ENCODE assay signal across 26 cellular contexts in the genomic region with DNA sequence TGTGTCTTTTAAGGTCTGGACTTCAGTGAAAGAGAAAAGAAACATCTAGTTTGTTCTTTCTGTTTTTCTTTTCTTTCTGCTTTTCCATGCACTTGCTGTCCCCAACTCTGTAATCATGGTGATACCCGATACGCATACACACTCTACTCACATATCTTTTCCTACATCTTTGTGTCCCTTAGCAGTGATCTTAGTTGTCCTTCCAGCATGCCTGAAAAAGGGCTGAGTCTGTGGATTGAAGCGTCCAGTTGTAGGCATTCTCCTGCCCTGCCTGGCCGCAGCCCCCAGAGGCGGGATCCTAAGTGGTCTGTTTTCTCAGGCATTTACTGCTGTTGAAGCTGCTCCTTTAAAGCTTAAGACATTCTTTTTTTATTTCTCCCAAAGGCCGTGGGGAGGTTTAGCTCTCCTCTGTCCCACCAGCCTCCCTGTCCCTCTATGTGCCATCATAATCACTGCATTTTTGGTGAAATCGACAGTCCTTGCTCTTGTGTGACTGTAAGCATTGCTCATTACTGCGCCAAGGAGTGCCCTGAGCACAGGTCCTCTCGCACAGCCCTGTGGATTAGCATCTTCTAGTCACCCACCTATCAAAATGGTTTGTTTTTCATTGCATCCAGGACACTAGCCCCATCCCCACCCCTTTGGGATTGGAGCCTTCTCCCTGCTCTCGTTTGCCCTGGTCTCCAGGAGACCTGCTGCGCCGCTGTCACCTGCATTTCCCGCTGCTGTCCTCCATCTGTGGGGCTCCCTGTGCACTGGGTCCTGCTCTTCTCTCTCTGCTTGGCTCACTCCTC. TPM values are rescaled to one million over a fixed set of nuclear protein-coding genes. Genes with fewer than 3 reads are reported as not detected.
DNase-seq lines count a peak whose midpoint lies in the region; ATAC-seq, FAIRE-seq and TF ChIP-seq lines count a peak whose summit lies in the region.
"Had no signal": no experiment of that assay in that cellular context is flagged by ENCODE, and none has a peak within 500 bp of the region (broad histone marks: within the 10 kb centered on the region; RNA-seq: fewer than 3 reads in every experiment).

No MANE protein-coding gene starts in this region.

- TF ChIP-seq CTCF in right lobe of liver (IDR thresholded peaks at IDR 0.05) (no peak), HepG2 (CRISPR knock-in tag; IDR thresholded peaks at IDR 0.05) (no peak), neural crest cell (conservative IDR thresholded peaks at IDR 0.05) (no peak)

- 91% methylated on average over 7 of the region's 13 CpGs for WGBS in right lobe of liver (ENCODE audit: insufficient coverage, low coverage, low lambda C conversion rate, missing lambda C conversion rate)
- WGBS in HepG2 (ENCODE audit: low lambda C conversion rate): 97% methylated on average over 13 of the region's 13 CpGs

- H3K27me3 ChIP-seq in right lobe of liver (no peaks in the 10 kb centered on the region), HepG2 (ENCODE audit: control insufficient read depth in 1 of 2, insufficient read depth in 2 of 2, low read length in 2 of 2) (no peaks in the 10 kb centered on the region)
- H3K27me3 ChIP-seq: BE2C, vagina had no signal

- no peak for FAIRE-seq in HepG2 (lab: Jason Lieb, UNC)
- FAIRE-seq: endometrium, GM12892 had no signal

- H3K9me3 Mint-ChIP-seq in neural crest cell: peaks cover 5% of the 10 kb centered on the region

- peaks cover 10% of the 10 kb centered on the region; the same call in 1 of the 2 replicates for H4K20me1 ChIP-seq in HepG2 (ENCODE audit: insufficient read depth, low read length)

- TF ChIP-seq RAD21 in HepG2 (CRISPR knock-in tag; IDR thresholded peaks at IDR 0.05): no peak

- H3K4me1 ChIP-seq in right lobe of liver: no peaks in the 10 kb centered on the region
- peaks cover 57% of the 10 kb centered on the region for H3K4me1 ChIP-seq in HepG2 (ENCODE audit: insufficient read depth, low read length)
- H3K4me1 ChIP-seq: BE2C had no signal

- H3K27me3 Mint-ChIP-seq in neural crest cell (ENCODE audit: low read depth): no peaks in the 10 kb centered on the region

- no peak overlapping the region for H3K4me2 ChIP-seq in HepG2 (ENCODE audit: low read depth, low read length)
- H3K4me2 ChIP-seq: smooth muscle cell had no signal

- no peak overlapping the region for H3K27ac Mint-ChIP-seq in neural crest cell (ENCODE audit: unreplicated experiment)

- peak overlapping the region; percentile 65 for H3K4me3 Mint-ChIP-seq in neural crest cell

- peak in 2 of 3 donors; percentile 15 to 19 for DNase-seq in right lobe of liver
- no peak for DNase-seq in HepG2 (ENCODE audit: low spot score)
- peak; percentile 46 for DNase-seq in ecto neural progenitor cell (ENCODE audit: low spot score)
- DNase-seq in neural crest cell (ENCODE audit: low read depth, low spot score): no peak
- DNase-seq in NCI-H524 (lab: John Stamatoyannopoulos, UW): no peak
- no peak for DNase-seq in activated CD4-positive, alpha-beta T cell treated with anti-CD3 and anti-CD28 coated beads for 1 hour
- no peak for DNase-seq in activated gamma-delta T cell (lab: John Stamatoyannopoulos, UW)
- DNase-seq: activated CD4-positive, alpha-beta T cell treated with anti-CD3 and anti-CD28 coated beads, Interleukin-2, amount 50 U/mL, for 1 hour; BE2C; cortex of kidney; KBM-7; lower lobe of right lung; mucosa of descending colon; NCI-H146; NCI-H524 treated with DMSO at 0.1 percent for 48 hours; SHP77; stimulated activated CD4-positive, alpha-beta T cell treated with anti-CD3 and anti-CD28 coated beads, Interleukin-2, amount 100 ng/mL, for 24 hours; substantia nigra; T-helper 9 cell; WERI-Rb-1 had no signal

- in situ Hi-C loops in HepG2 (cut with HindIII; ENCODE audit: extremely low pct_ligation_motif_present, low pct_unique_long_range_greater_than_20kb): no loop called here

- peaks cover 67% of the 10 kb centered on the region for H3K4me1 Mint-ChIP-seq in neural crest cell

- no peak overlapping the region for H3K27ac ChIP-seq in right lobe of liver
- no peak overlapping the region for H3K27ac ChIP-seq in HepG2 (ENCODE audit: extremely low read length, insufficient read depth, low read length)
- H3K27ac ChIP-seq: lower lobe of right lung, neutrophil, vagina, WERI-Rb-1 had no signal

- CTCF ChIA-PET in HepG2 (lab: Yijun Ruan, JAX; ENCODE audit: low intra/inter-chr PET ratio, low total read pairs): no interaction called here

- BruUV-seq in HepG2 (replicated peaks; lab: Mats Ljungman, UMichigan): no TSS peak

- peaks cover 30% of the 10 kb centered on the region for H3K36me3 Mint-ChIP-seq in neural crest cell (ENCODE audit: low read depth)

- no peaks in the 10 kb centered on the region for H3K9me3 ChIP-seq in right lobe of liver
- H3K9me3 ChIP-seq in HepG2 (ENCODE audit: low read length): no peaks in the 10 kb centered on the region
- H3K9me3 ChIP-seq: BE2C, lower lobe of right lung, mucosa of descending colon, neutrophil, vagina had no signal

- TF ChIP-seq POLR2A in right lobe of liver (IDR thresholded peaks at IDR 0.05) (no peak), HepG2 (IDR thresholded peaks at IDR 0.05; ENCODE audit: insufficient read depth in 1 of 2, low read depth in 2 of 2, low read length in 2 of 2) (no peak)

- peaks cover 58% of the 10 kb centered on the region for H3K79me2 ChIP-seq in HepG2 (ENCODE audit: insufficient read depth, low read length)

- no peaks in the 10 kb centered on the region for H3K36me3 ChIP-seq in right lobe of liver
- H3K36me3 ChIP-seq in HepG2 (replicated peaks in 1 of 2; ENCODE audit: control insufficient read depth in 1 of 2, insufficient read depth in 2 of 2, low read length in 2 of 2): no peaks in the 10 kb centered on the region
- H3K36me3 ChIP-seq: BE2C, lower lobe of right lung, neutrophil, vagina had no signal

- TF ChIP-seq EP300 in HepG2 (IDR thresholded peaks at IDR 0.05; ENCODE audit: low read depth in 2 of 2, low read length in 2 of 2) (no peak), HepG2 (CRISPR knock-in tag; IDR thresholded peaks at IDR 0.05; ENCODE audit: borderline replicate concordance) (no peak)

- ATAC-seq in right lobe of liver (no peak), HepG2 (no peak), HG03175 (IDR thresholded peaks at IDR 0.05; ENCODE audit: unreplicated experiment) (no peak)
- ATAC-seq: lower lobe of right lung, mucosa of descending colon had no signal

- H3K4me3 ChIP-seq in right lobe of liver (no peak overlapping the region), HepG2 (replicated peaks in 1 of 3; ENCODE audit: insufficient read depth in 1 of 3, low read depth in 2 of 3, low read length in 3 of 3) (no peak overlapping the region)
- H3K4me3 ChIP-seq: lower lobe of right lung, mucosa of descending colon, smooth muscle cell, vagina had no signal

- no peak overlapping the region for H3K9ac ChIP-seq in HepG2 (ENCODE audit: insufficient read depth, low read depth, low read length)

- H2AFZ ChIP-seq in HepG2 (ENCODE audit: low read length): no peak overlapping the region

- POLR2A ChIA-PET in HepG2 (lab: Yijun Ruan, JAX): no interaction called here

- intact Hi-C loops in right lobe of liver (cut with DNase I) (no loop called here), HepG2 (cut with micrococcal nuclease; ENCODE audit: unreplicated experiment) (no loop called here)

RNA-seq across cellular contexts. Expression of gene RGS12, which starts 4.4 kb away (rescaled TPM):
- 10 to 100 TPM; 15.0 to 29.6 (median 22.1) TPM for total RNA-seq in right lobe of liver
- total RNA-seq in HepG2 (2016; rRNA removed; fragmentation: Illumina TruSeq; extraction: Trizol): 18.2 and 21.0 TPM in 2 replicates
- total RNA-seq in HepG2 (2016; cell fraction: cytosol; rRNA removed; fragmentation: Illumina TruSeq; extraction: Trizol; ENCODE audit: low read depth): 9.3 and 11.0 TPM in 2 replicates
- 16.0 and 24.7 TPM in 2 replicates for total RNA-seq in HepG2 (2016; cell fraction: insoluble cytoplasmic fraction; rRNA removed; fragmentation: Illumina TruSeq; extraction: Trizol)
- total RNA-seq in HepG2 (2016; cell fraction: membrane; rRNA removed; fragmentation: Illumina TruSeq; extraction: Trizol): 16.1 and 18.9 TPM in 2 replicates
- 21.7 and 25.1 TPM in 2 replicates for total RNA-seq in HepG2 (2016; cell fraction: nucleus; rRNA removed; fragmentation: Illumina TruSeq; extraction: Trizol)
- 27.7 and 35.5 TPM in 2 replicates for polyA plus RNA-seq in HepG2 (2011; rRNA removed)
- polyA plus RNA-seq in HepG2 (2011; cell fraction: cytosol; rRNA removed): 11.1 and 23.9 TPM in 2 replicates
- 115 and 118 TPM in 2 replicates for polyA plus RNA-seq in HepG2 (2011; cell fraction: nucleus; rRNA removed)
- polyA plus RNA-seq in HepG2 (2012): 37.4 and 43.4 TPM in 2 replicates
- 2.0 and 3.4 TPM in 2 replicates for polyA plus RNA-seq in HepG2 (2016; cell fraction: cytosol; fragmentation: Illumina TruSeq; extraction: Trizol; ENCODE audit: low read depth)
- polyA plus RNA-seq in HepG2 (2016; cell fraction: insoluble cytoplasmic fraction; fragmentation: Illumina TruSeq; extraction: Trizol; ENCODE audit: low read depth): 17.8 and 20.5 TPM in 2 replicates
- polyA plus RNA-seq in HepG2 (2016; cell fraction: membrane; fragmentation: Illumina TruSeq; extraction: Trizol; ENCODE audit: low read depth): 5.5 and 5.6 TPM in 2 replicates
- 51.0 and 56.7 TPM in 2 replicates for polyA plus RNA-seq in HepG2 (2016; cell fraction: nucleus; fragmentation: Illumina TruSeq; extraction: Trizol; ENCODE audit: insufficient read depth, low read depth)
- polyA minus RNA-seq in HepG2 (2011; rRNA and poly(A)+ RNA removed; ENCODE audit: low replicate concordance): 4.5 and 52.2 TPM in 2 replicates
- polyA minus RNA-seq in HepG2 (2011; cell fraction: cytosol; rRNA and poly(A)+ RNA removed): 14.2 and 24.5 TPM in 2 replicates
- 45.0 and 59.1 TPM in 2 replicates for polyA minus RNA-seq in HepG2 (2011; cell fraction: nucleus; rRNA and poly(A)+ RNA removed)
- 60.4 and 69.5 TPM in 2 replicates for total RNA-seq in neural crest cell

RNA-seq across cellular contexts. Expression of gene MSANTD1, which starts 48.3 kb away (rescaled TPM):
- total RNA-seq in right lobe of liver (under 1 TPM in 5 of 6 experiments, not detected in 1; 0.46 to 0.84 (median 0.64) TPM), HepG2 (2016; rRNA removed; fragmentation: Illumina TruSeq; extraction: Trizol) (0.10 and 0.22 TPM in 2 replicates), neural crest cell (1.2 TPM in 2 replicates)
- total RNA-seq in HepG2 (2016; cell fraction: cytosol; rRNA removed; fragmentation: Illumina TruSeq; extraction: Trizol; ENCODE audit: low read depth): 0.09 and 0.20 TPM in 2 replicates
- total RNA-seq in HepG2 (2016; cell fraction: insoluble cytoplasmic fraction; rRNA removed; fragmentation: Illumina TruSeq; extraction: Trizol): 0.19 TPM in 1 of 2 replicates, not detected in the other
- 0.25 TPM in 1 of 2 replicates, not detected in the other for total RNA-seq in HepG2 (2016; cell fraction: membrane; rRNA removed; fragmentation: Illumina TruSeq; extraction: Trizol)
- total RNA-seq in HepG2 (2016; cell fraction: nucleus; rRNA removed; fragmentation: Illumina TruSeq; extraction: Trizol): 0.59 TPM in 1 of 2 replicates, not detected in the other
- polyA plus RNA-seq in HepG2 (2011; rRNA removed): 0.39 and 0.40 TPM in 2 replicates
- 0.05 and 0.34 TPM in 2 replicates for polyA plus RNA-seq in HepG2 (2011; cell fraction: cytosol; rRNA removed)
- 2.2 and 3.5 TPM in 2 replicates for polyA plus RNA-seq in HepG2 (2011; cell fraction: nucleus; rRNA removed)
- polyA plus RNA-seq in HepG2 (2012): 0.40 and 0.65 TPM in 2 replicates
- polyA plus RNA-seq in HepG2 (2016; cell fraction: cytosol; fragmentation: Illumina TruSeq; extraction: Trizol; ENCODE audit: low read depth): 0.10 and 0.12 TPM in 2 replicates
- 0.16 TPM in 1 of 2 replicates, not detected in the other for polyA plus RNA-seq in HepG2 (2016; cell fraction: insoluble cytoplasmic fraction; fragmentation: Illumina TruSeq; extraction: Trizol; ENCODE audit: low read depth)
- 0.07 and 0.08 TPM in 2 replicates for polyA plus RNA-seq in HepG2 (2016; cell fraction: membrane; fragmentation: Illumina TruSeq; extraction: Trizol; ENCODE audit: low read depth)
- 0.36 and 0.65 TPM in 2 replicates for polyA plus RNA-seq in HepG2 (2016; cell fraction: nucleus; fragmentation: Illumina TruSeq; extraction: Trizol; ENCODE audit: insufficient read depth, low read depth)
- 0.14 and 1.0 TPM in 2 replicates for polyA minus RNA-seq in HepG2 (2011; rRNA and poly(A)+ RNA removed; ENCODE audit: low replicate concordance)
- not detected in 2 replicates for polyA minus RNA-seq in HepG2 (2011; cell fraction: cytosol; rRNA and poly(A)+ RNA removed)
- 1.9 and 2.0 TPM in 2 replicates for polyA minus RNA-seq in HepG2 (2011; cell fraction: nucleus; rRNA and poly(A)+ RNA removed)

Comparison
In these comparisons a context has a peak if more than half of its experiments do, and no peak if none do; other contexts are left out.
1. DNase-seq: peak in right lobe of liver (2 of 3) and ecto neural progenitor cell (single experiment); none in HepG2 (single experiment), neural crest cell (single experiment), NCI-H524 (0 of 2), activated CD4-positive, alpha-beta T cell treated with anti-CD3 and anti-CD28 coated beads for 1 hour (single experiment) and activated gamma-delta T cell (single experiment).